Comparison of ENCODE assay signal across 8 cellular contexts in genomic region chr17:66466933-66467367, GRCh38.
A peak's percentile ranks its signal among the peaks of the same experiment; 100 is the strongest.
DNase-seq lines count a peak whose midpoint lies in the region; ATAC-seq lines count a peak whose summit lies in the region.

No MANE protein-coding gene starts in this region.

- peaks cover 0 to 2% of the 10 kb centered on the region in 2 donors for H3K4me1 ChIP-seq in esophagus (ENCODE audit: control insufficient read depth in 2 of 2, insufficient read depth in 2 of 2, low read length in 1 of 2)

- WGBS in esophagus, 2 donors, result 13 to 27% methylated on average over 6 of the region's 6 CpGs

- DNase-seq in stimulated activated naive CD4-positive, alpha-beta T cell treated with Interleukin-2 at 50 U/mL for 16 hours (lab: John Stamatoyannopoulos, UW), result peak; percentile 57
- no peak for DNase-seq in stimulated activated naive CD4-positive, alpha-beta T cell (lab: John Stamatoyannopoulos, UW)
- DNase-seq in T1000 (lab: John Stamatoyannopoulos, UW) (peak; percentile 66), smooth muscle cell of the brain vasculature (ENCODE audit: low read depth, low spot score) (peak; percentile 85), NCI-H187 (lab: John Stamatoyannopoulos, UW) (no peak)

- no peaks in the 10 kb centered on the region for H3K27me3 ChIP-seq in esophagus (ENCODE audit: control insufficient read depth in 1 of 2, insufficient read depth in 2 of 2, low read length in 2 of 2)

- no peaks in the 10 kb centered on the region for H3K36me3 ChIP-seq in esophagus (ENCODE audit: control insufficient read depth in 2 of 2, insufficient read depth in 2 of 2, low read length in 1 of 2)

- H3K27ac ChIP-seq in esophagus (ENCODE audit: low read depth in 2 of 2, low read length in 1 of 2), result peak overlapping the region; percentile 31 to 38

- no peak for ATAC-seq in HG03354 (IDR thresholded peaks at IDR 0.05; ENCODE audit: poor library complexity, severe bottlenecking, unreplicated experiment)
- no peak for ATAC-seq in GM21367 (IDR thresholded peaks at IDR 0.05; ENCODE audit: unreplicated experiment)

- H3K4me3 ChIP-seq in esophagus (ENCODE audit: low read depth in 1 of 2, low read length in 2 of 2), result no peak overlapping the region

- H3K9me3 ChIP-seq in esophagus (ENCODE audit: control insufficient read depth in 2 of 2, insufficient read depth in 1 of 2, low read depth in 1 of 2, low read length in 1 of 2), result no peaks in the 10 kb centered on the region

Comparison
In these comparisons a context has a peak if more than half of its experiments do, and no peak if none do; other contexts are left out.
1. DNase-seq: peak in stimulated activated naive CD4-positive, alpha-beta T cell treated with Interleukin-2 at 50 U/mL for 16 hours (single experiment), T1000 (single experiment) and smooth muscle cell of the brain vasculature (single experiment); none in stimulated activated naive CD4-positive, alpha-beta T cell (0 of 6) and NCI-H187 (0 of 2).